Comparison of ENCODE assay signal across 27 cellular contexts in the genomic region with DNA sequence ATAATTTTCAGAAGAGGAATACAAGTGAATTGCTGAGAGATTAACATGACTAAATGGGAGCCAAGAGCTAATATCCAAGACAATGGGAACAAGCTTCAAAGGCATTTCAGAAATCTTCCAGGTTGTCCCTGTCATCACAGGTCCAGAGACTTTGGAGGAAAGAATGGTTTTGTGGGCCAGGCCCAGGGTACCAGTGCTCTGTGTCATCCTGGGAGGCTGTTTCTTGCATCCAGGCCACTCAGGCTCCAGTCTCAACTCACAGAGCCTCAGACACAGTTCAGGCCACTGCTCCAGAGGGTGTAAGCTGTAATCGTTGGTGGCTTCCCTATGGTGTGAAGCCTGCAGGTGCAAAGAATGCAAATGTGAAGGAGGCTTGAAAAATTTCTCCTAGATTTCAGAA.
"Had no signal": no experiment of that assay in that cellular context is flagged by ENCODE, and none has a peak within 500 bp of the region (broad histone marks: within the 10 kb centered on the region; RNA-seq: fewer than 3 reads in every experiment).

No MANE protein-coding gene starts in this region.

- H3K4me1 Mint-ChIP-seq: nephron; neural progenitor cell; stimulated activated effector memory CD8-positive, alpha-beta T cell treated with anti-CD3 and anti-CD28 coated beads, Interleukin-12 subunit alpha, Interleukin-12 subunit beta, amount 100 ng/mL, for 72 hours had no signal

- H3K36me3 Mint-ChIP-seq: neural progenitor cell; stimulated activated effector memory CD8-positive, alpha-beta T cell treated with anti-CD3 and anti-CD28 coated beads, Interleukin-12 subunit alpha, Interleukin-12 subunit beta, amount 100 ng/mL, for 72 hours; type B pancreatic cell had no signal

- H3K9me3 Mint-ChIP-seq: type B pancreatic cell had no signal

- ATAC-seq: heart right ventricle; left cardiac atrium; left lung; naive thymus-derived CD4-positive, alpha-beta T cell; stimulated activated effector memory CD8-positive, alpha-beta T cell treated with anti-CD3 and anti-CD28 coated beads, Interleukin-12 subunit alpha, Interleukin-12 subunit beta, amount 100 ng/mL, for 72 hours had no signal

- H3K9ac ChIP-seq: neural progenitor cell had no signal

- H3K4me1 ChIP-seq: esophagus squamous epithelium, heart right ventricle, left lung, neural progenitor cell, prostate gland, right atrium auricular region, sigmoid colon, testis, tibial artery had no signal

- H3K27ac ChIP-seq: coronary artery, esophagus squamous epithelium, heart right ventricle, left lung, neural progenitor cell, prostate gland, right atrium auricular region, sigmoid colon, testis, tibial artery had no signal

- H3K36me3 ChIP-seq: esophagus squamous epithelium, heart right ventricle, left lung, neural progenitor cell, prostate gland, right atrium auricular region, sigmoid colon, tibial artery had no signal

- H3K4me2 ChIP-seq: neural progenitor cell had no signal

- H3K27me3 ChIP-seq: esophagus squamous epithelium, heart right ventricle, left lung, neural progenitor cell, right atrium auricular region, sigmoid colon, testis, tibial artery had no signal

- DNase-seq: dermis blood vessel endothelial cell; effector memory CD4-positive, alpha-beta T cell; erythroblast; esophagus squamous epithelium; foreskin melanocyte; glutamatergic neuron; heart right ventricle; hippocampal formation; left cardiac atrium; left lung; mesenchymal stem cell; midbrain; naive thymus-derived CD4-positive, alpha-beta T cell; sigmoid colon; stimulated activated CD4-positive, alpha-beta T cell treated with anti-CD3 and anti-CD28 coated beads, Interleukin-2, amount 100 ng/mL, for 24 hours; stimulated activated CD4-positive, alpha-beta T cell treated with anti-CD3 and anti-CD28 coated beads, Interleukin-4, amount 100 ng/mL, for 24 hours; stimulated activated naive CD4-positive, alpha-beta T cell treated with Interleukin-2 at 50 U/mL for 16 hours; substantia nigra; testis; tibial artery had no signal

- H3K9me3 ChIP-seq: prostate gland, sigmoid colon, testis, tibial artery had no signal

- H3K4me3 ChIP-seq: coronary artery, esophagus squamous epithelium, heart right ventricle, left lung, neural progenitor cell, prostate gland, right atrium auricular region, sigmoid colon, testis, tibial artery had no signal

- H2AFZ ChIP-seq: neural progenitor cell had no signal

- H3K27me3 Mint-ChIP-seq: type B pancreatic cell had no signal

- H3K27ac Mint-ChIP-seq: naive thymus-derived CD4-positive, alpha-beta T cell; nephron; neural progenitor cell; stimulated activated effector memory CD8-positive, alpha-beta T cell treated with anti-CD3 and anti-CD28 coated beads, Interleukin-12 subunit alpha, Interleukin-12 subunit beta, amount 100 ng/mL, for 72 hours; type B pancreatic cell had no signal

- H3K4me3 Mint-ChIP-seq: naive thymus-derived CD4-positive, alpha-beta T cell; nephron; neural progenitor cell; stimulated activated effector memory CD8-positive, alpha-beta T cell treated with anti-CD3 and anti-CD28 coated beads, Interleukin-12 subunit alpha, Interleukin-12 subunit beta, amount 100 ng/mL, for 72 hours; type B pancreatic cell had no signal
